ENCODE assay signal across 8 cellular contexts in genomic region chr7:88217675-88218427, GRCh38. TPM values are rescaled to one million over a fixed set of nuclear protein-coding genes. Genes with fewer than 3 reads are reported as not detected.
DNase-seq lines count a peak whose midpoint lies in the region; ATAC-seq lines count a peak whose summit lies in the region.

No MANE protein-coding gene starts in this region.

- H3K4me3 Mint-ChIP-seq in CD4-positive, alpha-beta memory T cell, result peak overlapping the region; percentile 91 to 98 (median 96)
- peak overlapping the region; percentile 98 for H3K4me3 Mint-ChIP-seq in T-helper 17 cell

- DNase-seq in CD4-positive, alpha-beta memory T cell, result peak; percentile 21 to 47 (median 25)
- DNase-seq in T-helper 17 cell, result no peak
- peak; percentile 16 for DNase-seq in iPS-NIHi11 (ENCODE audit: low spot score)
- DNase-seq in cerebellar cortex (ENCODE audit: low spot score), result no peak
- no peak for DNase-seq in NCI-H1092 treated with DMSO at 0.1 percent for 48 hours (lab: John Stamatoyannopoulos, UW)
- DNase-seq in amniotic stem cell (lab: John Stamatoyannopoulos, UW), result no peak

- H3K27me3 Mint-ChIP-seq in CD4-positive, alpha-beta memory T cell, result no peaks in the 10 kb centered on the region
- no peaks in the 10 kb centered on the region for H3K27me3 Mint-ChIP-seq in T-helper 17 cell

- H3K36me3 ChIP-seq in CD4-positive, alpha-beta memory T cell (ENCODE audit: insufficient read depth, low read length), result peaks cover 18% of the 10 kb centered on the region

- H3K27ac Mint-ChIP-seq in CD4-positive, alpha-beta memory T cell, result peak overlapping the region; percentile 81 to 95 (median 93)
- H3K27ac Mint-ChIP-seq in T-helper 17 cell, result peak overlapping the region; percentile 98

- intact Hi-C loops in CD4-positive, alpha-beta memory T cell (cut with micrococcal nuclease), result loop anchor here (2.0 to 10.0 kb wide), 4 partner anchors 15 to 1003 kb away; partner anchors contain the start of genes DBF4, RUNDC3B, SLC25A40 and TMEM243

- no peaks in the 10 kb centered on the region for H3K9me3 ChIP-seq in CD4-positive, alpha-beta memory T cell (ENCODE audit: control insufficient read depth in 1 of 2, low read length in 2 of 2)
- H3K9me3 ChIP-seq in T-helper 17 cell (ENCODE audit: control insufficient read depth, low read length, poor library complexity, severe bottlenecking), result no peaks in the 10 kb centered on the region

- H3K27ac ChIP-seq in CD4-positive, alpha-beta memory T cell (ENCODE audit: low read depth, low read length), result peak overlapping the region; percentile 76

- H3K4me1 ChIP-seq in CD4-positive, alpha-beta memory T cell (ENCODE audit: insufficient read depth, low read length), result peaks cover 27% of the 10 kb centered on the region

- CTCF ChIA-PET in CD4-positive, alpha-beta memory T cell (lab: Charles Lee; ENCODE audit: partially characterized antibody), result interaction anchor here (1.0 to 1.2 kb wide), 2 partner anchors 10 to 282 kb away, joined by 3 read pairs; no protein-coding TSS in a partner anchor

- POLR2A ChIA-PET in CD4-positive, alpha-beta memory T cell (lab: Charles Lee; ENCODE audit: partially characterized antibody), result interaction anchor here (0.9 to 1.3 kb wide), 2 partner anchors 14 to 284 kb away, joined by 3 read pairs; partner anchors contain the start of gene ADAM22

- no peaks in the 10 kb centered on the region for H3K9me3 Mint-ChIP-seq in CD4-positive, alpha-beta memory T cell

- no peaks in the 10 kb centered on the region for H3K27me3 ChIP-seq in CD4-positive, alpha-beta memory T cell (ENCODE audit: insufficient read depth, low read length)

- peak; percentile 71 for ATAC-seq in GM19351 (IDR thresholded peaks at IDR 0.05; ENCODE audit: unreplicated experiment)
- peak; percentile 84 for ATAC-seq in HG03196 (IDR thresholded peaks at IDR 0.05; ENCODE audit: unreplicated experiment)
- ATAC-seq in T-helper 17 cell, result no peak

- H3K36me3 Mint-ChIP-seq in CD4-positive, alpha-beta memory T cell, result peaks cover 22 to 45% of the 10 kb centered on the region in 2 donors
- peaks cover 10% of the 10 kb centered on the region for H3K36me3 Mint-ChIP-seq in T-helper 17 cell (ENCODE audit: low read depth)

- H3K4me3 ChIP-seq in CD4-positive, alpha-beta memory T cell (ENCODE audit: low read length in 2 of 2), result peak overlapping the region; percentile 62 to 77

- H3K4me1 Mint-ChIP-seq in CD4-positive, alpha-beta memory T cell, result peaks cover 37 to 65% (median 40%) of the 10 kb centered on the region in 4 donors
- H3K4me1 Mint-ChIP-seq in T-helper 17 cell, result peaks cover 36% of the 10 kb centered on the region

RNA-seq across cellular contexts. Expression of gene SRI, which starts 2.0 kb away (rescaled TPM):
- 10 to 100 TPM; 76.1 to 80.0 TPM for total RNA-seq in CD4-positive, alpha-beta memory T cell
- polyA plus RNA-seq in CD4-positive, alpha-beta memory T cell, result 100 to 1,000 TPM; 277 to 353 TPM
- 10 to 100 TPM; 58.1 to 65.8 TPM for total RNA-seq in T-helper 17 cell

Comparison
In these comparisons a context has a peak if more than half of its experiments do, and no peak if none do; other contexts are left out.
1. DNase-seq: peak in CD4-positive, alpha-beta memory T cell (5 of 5) and iPS-NIHi11 (single experiment); none in T-helper 17 cell (0 of 3), cerebellar cortex (single experiment), NCI-H1092 treated with DMSO at 0.1 percent for 48 hours (single experiment) and amniotic stem cell (single experiment).